8 cellular contexts compared by ENCODE assay signal in genomic region chr17:62507191-62507836, GRCh38. TPM values are rescaled to one million over a fixed set of nuclear protein-coding genes. Genes with fewer than 3 reads are reported as not detected.
DNase-seq lines count a peak whose midpoint lies in the region; ATAC-seq and TF ChIP-seq lines count a peak whose summit lies in the region.
"Not testable (repeated sequence)": the region's sequence is repeated elsewhere in the genome, so short reads cannot be mapped to it uniquely, and the experiment has no call there.

No MANE protein-coding gene starts in this region.

- H3K4me1 Mint-ChIP-seq in CD4-positive, alpha-beta T cell (ENCODE audit: low read depth), result peaks cover 54% of the 10 kb centered on the region
- H3K4me1 Mint-ChIP-seq in T-cell (peaks cover 49 to 61% (median 58%) of the 10 kb centered on the region in 3 donors), osteocyte (ENCODE audit: unreplicated experiment) (peaks cover 19% of the 10 kb centered on the region)
- peaks cover 37% of the 10 kb centered on the region for H3K4me1 Mint-ChIP-seq in activated naive CD8-positive, alpha-beta T cell treated with anti-CD3 and anti-CD28 coated beads, Interleukin-2, amount 50 U/mL, for 24 hours

- H3K27me3 Mint-ChIP-seq in CD4-positive, alpha-beta T cell; T-cell; activated naive CD8-positive, alpha-beta T cell treated with anti-CD3 and anti-CD28 coated beads, Interleukin-2, amount 50 U/mL, for 24 hours; osteocyte (ENCODE audit: unreplicated experiment): not testable (repeated sequence)

- intact Hi-C loops in CD4-positive, alpha-beta T cell (cut with DNase I, micrococcal nuclease), result not testable (repeated sequence)

- H3K36me3 Mint-ChIP-seq in CD4-positive, alpha-beta T cell (ENCODE audit: low read depth); T-cell; activated naive CD8-positive, alpha-beta T cell treated with anti-CD3 and anti-CD28 coated beads, Interleukin-2, amount 50 U/mL, for 24 hours (ENCODE audit: low read depth); osteocyte (ENCODE audit: unreplicated experiment): not testable (repeated sequence)

- ATAC-seq in CD4-positive, alpha-beta T cell (ENCODE audit: poor library complexity); T-cell (replicated peaks in 1 of 4): not testable (repeated sequence)
- peak; percentile 53 for ATAC-seq in GM18870 (IDR thresholded peaks at IDR 0.05; ENCODE audit: unreplicated experiment)
- peak; percentile 55 for ATAC-seq in GM21825 (IDR thresholded peaks at IDR 0.05; ENCODE audit: unreplicated experiment)
- ATAC-seq in HG03354 (IDR thresholded peaks at IDR 0.05; ENCODE audit: poor library complexity, severe bottlenecking, unreplicated experiment), result peak; percentile 70
- peak; percentile 28 for ATAC-seq in activated naive CD8-positive, alpha-beta T cell treated with anti-CD3 and anti-CD28 coated beads, Interleukin-2, amount 50 U/mL, for 24 hours

- H3K27ac ChIP-seq in CD4-positive, alpha-beta T cell (ENCODE audit: low read depth, low read length), result not testable (repeated sequence)

- H3K27ac Mint-ChIP-seq in CD4-positive, alpha-beta T cell, result peak overlapping the region; percentile 34
- H3K27ac Mint-ChIP-seq in T-cell (peak overlapping the region; percentile 30 to 39), osteocyte (ENCODE audit: unreplicated experiment) (peak overlapping the region; percentile 36)
- H3K27ac Mint-ChIP-seq in activated naive CD8-positive, alpha-beta T cell treated with anti-CD3 and anti-CD28 coated beads, Interleukin-2, amount 50 U/mL, for 24 hours, result peak overlapping the region; percentile 64

- not testable (repeated sequence) for H3K4me3 Mint-ChIP-seq in CD4-positive, alpha-beta T cell; activated naive CD8-positive, alpha-beta T cell treated with anti-CD3 and anti-CD28 coated beads, Interleukin-2, amount 50 U/mL, for 24 hours; osteocyte (ENCODE audit: unreplicated experiment)
- peak overlapping the region in 1 of 3 donors; percentile 26 for H3K4me3 Mint-ChIP-seq in T-cell

- DNase-seq in CD4-positive, alpha-beta T cell; T-cell; activated naive CD8-positive, alpha-beta T cell treated with anti-CD3 and anti-CD28 coated beads, Interleukin-2, amount 50 U/mL, for 24 hours; osteocyte (ENCODE audit: extremely low spot score, unreplicated experiment): not testable (repeated sequence)
- DNase-seq in kidney tubule cell (ENCODE audit: low spot score), result peak; percentile 1

- CTCF ChIA-PET in CD4-positive, alpha-beta T cell (lab: Charles Lee); T-cell (lab: Charles Lee): not testable (repeated sequence)

- H3K9me3 ChIP-seq in CD4-positive, alpha-beta T cell (ENCODE audit: control insufficient read depth, low read length), result not testable (repeated sequence)

- H3K9me3 Mint-ChIP-seq in CD4-positive, alpha-beta T cell; T-cell; activated naive CD8-positive, alpha-beta T cell treated with anti-CD3 and anti-CD28 coated beads, Interleukin-2, amount 50 U/mL, for 24 hours; osteocyte (ENCODE audit: unreplicated experiment): not testable (repeated sequence)

- TF ChIP-seq CTCF in CD4-positive, alpha-beta T cell (IDR thresholded peaks at IDR 0.05); osteocyte (IDR thresholded peaks at IDR 0.05): not testable (repeated sequence)

- not testable (repeated sequence) for H3K27me3 ChIP-seq in CD4-positive, alpha-beta T cell (ENCODE audit: control insufficient read depth, insufficient read depth, low read length)

- POLR2A ChIA-PET in CD4-positive, alpha-beta T cell (lab: Charles Lee); T-cell (lab: Charles Lee): not testable (repeated sequence)

RNA-seq across cellular contexts. Expression of gene TLK2, which starts 28.7 kb away (rescaled TPM):
- total RNA-seq in CD4-positive, alpha-beta T cell, result 10 to 100 TPM; 85.3 to 86.5 TPM
- total RNA-seq in T-cell, result 10 to 100 TPM; 46.8 to 82.2 (median 54.7) TPM
- total RNA-seq in osteocyte, result 47.0 and 51.9 TPM in 2 replicates
